In the genomic region with DNA sequence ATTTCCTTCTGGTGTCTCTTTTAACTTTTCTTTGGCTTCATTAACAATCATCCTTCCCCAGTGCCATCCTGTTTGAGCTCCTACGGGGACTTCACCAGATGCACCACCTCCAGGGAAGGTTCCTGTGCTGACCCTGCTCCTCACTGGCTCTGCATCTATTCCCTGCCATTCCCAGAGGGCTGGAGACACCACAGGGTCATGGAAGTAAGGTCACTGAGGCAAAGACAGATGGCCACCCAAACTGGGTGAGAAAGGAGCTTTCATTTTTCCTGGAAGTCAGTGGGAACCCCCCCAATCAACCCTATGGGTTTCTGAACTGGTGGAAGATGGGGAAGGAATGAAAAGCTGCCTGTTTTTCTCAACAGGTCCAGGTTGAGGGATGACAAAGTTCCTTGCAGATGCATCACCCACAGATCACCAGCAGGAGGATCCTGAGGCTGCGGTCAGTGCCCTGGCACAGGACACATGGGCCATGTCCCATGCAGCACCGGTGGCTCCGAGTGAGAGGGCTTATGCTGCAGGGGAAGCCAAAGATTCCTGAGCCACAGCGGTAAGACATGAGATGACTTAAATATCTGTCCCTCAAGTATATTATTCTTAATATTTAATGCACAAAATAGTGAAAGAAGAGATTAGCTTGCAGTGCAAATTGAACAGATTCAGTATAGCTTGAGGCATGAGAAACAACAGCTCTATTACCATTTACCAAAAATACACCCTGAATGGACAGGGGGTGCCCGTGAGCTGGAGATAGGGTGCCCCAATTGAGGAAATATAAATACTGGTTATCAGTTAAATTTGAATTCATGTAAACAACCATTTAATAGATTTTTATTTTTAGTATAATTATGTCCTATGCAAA, we compare ENCODE assay signal across 10 cellular contexts.
A peak's percentile ranks its signal among the peaks of the same experiment; 100 is the strongest.
DNase-seq lines count a peak whose midpoint lies in the region; ATAC-seq and TF ChIP-seq lines count a peak whose summit lies in the region.
"Had no signal": no experiment of that assay in that cellular context is flagged by ENCODE, and none has a peak within 500 bp of the region (broad histone marks: within the 10 kb centered on the region; RNA-seq: fewer than 3 reads in every experiment).

No MANE protein-coding gene starts in this region.

- H3K4me3 ChIP-seq in AG09309 (ENCODE audit: control insufficient read depth, low read depth, low read length) (no peak overlapping the region), GM23338 (no peak overlapping the region), uterus (no peak overlapping the region)
- H3K4me3 ChIP-seq: prostate gland had no signal

- TF ChIP-seq POLR2A in uterus (IDR thresholded peaks at IDR 0.05), result no peak

- no peak overlapping the region for H3K4me3 Mint-ChIP-seq in GM23338

- no peak overlapping the region for H3K27ac Mint-ChIP-seq in GM23338

- no peak overlapping the region for H3K4me2 ChIP-seq in GM23338

- H3K36me3 ChIP-seq in GM23338 (ENCODE audit: insufficient read depth) (no peaks in the 10 kb centered on the region), uterus (no peaks in the 10 kb centered on the region)
- H3K36me3 ChIP-seq: prostate gland had no signal

- H3K9me3 ChIP-seq in uterus, result no peaks in the 10 kb centered on the region
- H3K9me3 ChIP-seq: prostate gland had no signal

- no peaks in the 10 kb centered on the region for H3K9me2 ChIP-seq in GM23338 (ENCODE audit: insufficient read depth)

- H3K4me1 ChIP-seq in GM23338 (ENCODE audit: insufficient read depth) (no peaks in the 10 kb centered on the region), uterus (no peaks in the 10 kb centered on the region)
- H3K4me1 ChIP-seq: prostate gland had no signal

- H3K27me3 ChIP-seq in GM23338 (ENCODE audit: insufficient read depth) (peaks cover 98% of the 10 kb centered on the region), uterus (no peaks in the 10 kb centered on the region)

- 0 out of 3 replicates have a peak, but pooled peaks cover 4% of the 10 kb centered on the region for H3K9me3 Mint-ChIP-seq in GM23338

- intact Hi-C loops in uterus (cut with DNase I; ENCODE audit: low total_unique reads), result no loop called here

- ATAC-seq in GM23338 (peak; percentile 94), SK-N-SH treated with all-trans-retinoic acid at 6 μM for 48 hours (peak; percentile 90), GM19395 (IDR thresholded peaks at IDR 0.05; ENCODE audit: unreplicated experiment) (no peak)

- DNase-seq in AG09309 (ENCODE audit: low read depth), result no peak
- DNase-seq in GM23338 (ENCODE audit: low spot score), result peak; percentile 65
- DNase-seq in iris pigment epithelial cell (ENCODE audit: low read depth), result peak; percentile 9
- no peak for DNase-seq in stimulated activated CD8-positive, alpha-beta memory T cell treated with anti-CD3 and anti-CD28 coated beads, Interleukin-4, amount 100 ng/mL, for 48 hours
- no peak for DNase-seq in uterus
- no peak for DNase-seq in T-helper 2 cell
- DNase-seq: NCI-H446 treated with DMSO at 0.1 percent for 48 hours had no signal

- no peak overlapping the region for H2AFZ ChIP-seq in GM23338

- H3K79me2 ChIP-seq in GM23338 (replicated peaks; ENCODE audit: insufficient read depth), result no peaks in the 10 kb centered on the region

- no peaks in the 10 kb centered on the region for H3K4me1 Mint-ChIP-seq in GM23338

- no peaks in the 10 kb centered on the region for H3F3A ChIP-seq in GM23338 (replicated peaks; ENCODE audit: low read depth)

- peak; percentile 26 for TF ChIP-seq CTCF in AG09309 (IDR thresholded peaks at IDR 0.05; ENCODE audit: control insufficient read depth, insufficient read depth, low read depth, low read length, missing control alignments)
- TF ChIP-seq CTCF in GM23338 (conservative IDR thresholded peaks at IDR 0.05; ENCODE audit: low read depth in 2 of 2), result peak; percentile 47 to 55
- TF ChIP-seq CTCF in uterus (IDR thresholded peaks at IDR 0.05), result no peak

- H3K27me3 Mint-ChIP-seq in GM23338 (ENCODE audit: insufficient read depth, low read depth, poor library complexity), result peaks cover 91% of the 10 kb centered on the region

- H3K36me3 Mint-ChIP-seq in GM23338 (ENCODE audit: low read depth), result no peaks in the 10 kb centered on the region

- no peaks in the 10 kb centered on the region; the same call in 1 of the 2 replicates for H4K20me1 ChIP-seq in GM23338 (replicated peaks; ENCODE audit: insufficient read depth)

- no peak overlapping the region for H3K27ac ChIP-seq in GM23338 (ENCODE audit: low read depth)
- no peak overlapping the region for H3K27ac ChIP-seq in uterus
- H3K27ac ChIP-seq: prostate gland had no signal

TF ChIP-seq in GM23338, 12 proteins besides CTCF, POLR2A, EP300 and RAD21 (continues in another document):
- TF ChIP-seq EZH2 (IDR thresholded peaks at IDR 0.05; ENCODE audit: low read depth, unreplicated experiment) (peak; percentile 47), STAT1 (IDR thresholded peaks at IDR 0.05; ENCODE audit: unreplicated experiment) (no peak), POLR2AphosphoS5 (IDR thresholded peaks at IDR 0.05; ENCODE audit: low read depth) (no peak)
- TF ChIP-seq, protein P1, sequence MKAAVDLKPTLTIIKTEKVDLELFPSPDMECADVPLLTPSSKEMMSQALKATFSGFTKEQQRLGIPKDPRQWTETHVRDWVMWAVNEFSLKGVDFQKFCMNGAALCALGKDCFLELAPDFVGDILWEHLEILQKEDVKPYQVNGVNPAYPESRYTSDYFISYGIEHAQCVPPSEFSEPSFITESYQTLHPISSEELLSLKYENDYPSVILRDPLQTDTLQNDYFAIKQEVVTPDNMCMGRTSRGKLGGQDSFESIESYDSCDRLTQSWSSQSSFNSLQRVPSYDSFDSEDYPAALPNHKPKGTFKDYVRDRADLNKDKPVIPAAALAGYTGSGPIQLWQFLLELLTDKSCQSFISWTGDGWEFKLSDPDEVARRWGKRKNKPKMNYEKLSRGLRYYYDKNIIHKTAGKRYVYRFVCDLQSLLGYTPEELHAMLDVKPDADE (IDR thresholded peaks at IDR 0.05), result no peak
- TF ChIP-seq, protein P2, sequence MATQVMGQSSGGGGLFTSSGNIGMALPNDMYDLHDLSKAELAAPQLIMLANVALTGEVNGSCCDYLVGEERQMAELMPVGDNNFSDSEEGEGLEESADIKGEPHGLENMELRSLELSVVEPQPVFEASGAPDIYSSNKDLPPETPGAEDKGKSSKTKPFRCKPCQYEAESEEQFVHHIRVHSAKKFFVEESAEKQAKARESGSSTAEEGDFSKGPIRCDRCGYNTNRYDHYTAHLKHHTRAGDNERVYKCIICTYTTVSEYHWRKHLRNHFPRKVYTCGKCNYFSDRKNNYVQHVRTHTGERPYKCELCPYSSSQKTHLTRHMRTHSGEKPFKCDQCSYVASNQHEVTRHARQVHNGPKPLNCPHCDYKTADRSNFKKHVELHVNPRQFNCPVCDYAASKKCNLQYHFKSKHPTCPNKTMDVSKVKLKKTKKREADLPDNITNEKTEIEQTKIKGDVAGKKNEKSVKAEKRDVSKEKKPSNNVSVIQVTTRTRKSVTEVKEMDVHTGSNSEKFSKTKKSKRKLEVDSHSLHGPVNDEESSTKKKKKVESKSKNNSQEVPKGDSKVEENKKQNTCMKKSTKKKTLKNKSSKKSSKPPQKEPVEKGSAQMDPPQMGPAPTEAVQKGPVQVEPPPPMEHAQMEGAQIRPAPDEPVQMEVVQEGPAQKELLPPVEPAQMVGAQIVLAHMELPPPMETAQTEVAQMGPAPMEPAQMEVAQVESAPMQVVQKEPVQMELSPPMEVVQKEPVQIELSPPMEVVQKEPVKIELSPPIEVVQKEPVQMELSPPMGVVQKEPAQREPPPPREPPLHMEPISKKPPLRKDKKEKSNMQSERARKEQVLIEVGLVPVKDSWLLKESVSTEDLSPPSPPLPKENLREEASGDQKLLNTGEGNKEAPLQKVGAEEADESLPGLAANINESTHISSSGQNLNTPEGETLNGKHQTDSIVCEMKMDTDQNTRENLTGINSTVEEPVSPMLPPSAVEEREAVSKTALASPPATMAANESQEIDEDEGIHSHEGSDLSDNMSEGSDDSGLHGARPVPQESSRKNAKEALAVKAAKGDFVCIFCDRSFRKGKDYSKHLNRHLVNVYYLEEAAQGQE (IDR thresholded peaks at IDR 0.05; ENCODE audit: unreplicated experiment), result no peak

TF ChIP-seq in SK-N-SH treated with all-trans-retinoic acid at 6 μM for 48 hours, 23 proteins besides CTCF, POLR2A, EP300 and RAD21:
- TF ChIP-seq ZNF70 (CRISPR knock-in tag; IDR thresholded peaks at IDR 0.05) (no peak), ZNF565 (CRISPR knock-in tag; conservative IDR thresholded peaks at IDR 0.05; ENCODE audit: low read depth) (no peak), SNAI2 (CRISPR knock-in tag; IDR thresholded peaks at IDR 0.05) (no peak), ESRRG (CRISPR knock-in tag; IDR thresholded peaks at IDR 0.05) (no peak), TCF4 (CRISPR knock-in tag; IDR thresholded peaks at IDR 0.05; ENCODE audit: borderline replicate concordance) (no peak), GLIS3 (CRISPR knock-in tag; IDR thresholded peaks at IDR 0.05) (no peak)
- TF ChIP-seq, protein P3, sequence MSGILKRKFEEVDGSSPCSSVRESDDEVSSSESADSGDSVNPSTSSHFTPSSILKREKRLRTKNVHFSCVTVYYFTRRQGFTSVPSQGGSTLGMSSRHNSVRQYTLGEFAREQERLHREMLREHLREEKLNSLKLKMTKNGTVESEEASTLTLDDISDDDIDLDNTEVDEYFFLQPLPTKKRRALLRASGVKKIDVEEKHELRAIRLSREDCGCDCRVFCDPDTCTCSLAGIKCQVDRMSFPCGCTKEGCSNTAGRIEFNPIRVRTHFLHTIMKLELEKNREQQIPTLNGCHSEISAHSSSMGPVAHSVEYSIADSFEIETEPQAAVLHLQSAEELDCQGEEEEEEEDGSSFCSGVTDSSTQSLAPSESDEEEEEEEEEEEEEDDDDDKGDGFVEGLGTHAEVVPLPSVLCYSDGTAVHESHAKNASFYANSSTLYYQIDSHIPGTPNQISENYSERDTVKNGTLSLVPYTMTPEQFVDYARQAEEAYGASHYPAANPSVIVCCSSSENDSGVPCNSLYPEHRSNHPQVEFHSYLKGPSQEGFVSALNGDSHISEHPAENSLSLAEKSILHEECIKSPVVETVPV (CRISPR knock-in tag; IDR thresholded peaks at IDR 0.05), result no peak
TF ChIP-seq in SK-N-SH treated with all-trans-retinoic acid at 6 μM for 48 hours: peak in this region for 0.

Comparison
In these comparisons a context has a peak if more than half of its experiments do, and no peak if none do; other contexts are left out.
1. DNase-seq: peak in GM23338 (single experiment) and iris pigment epithelial cell (single experiment); none in AG09309 (single experiment), stimulated activated CD8-positive, alpha-beta memory T cell treated with anti-CD3 and anti-CD28 coated beads, Interleukin-4, amount 100 ng/mL, for 48 hours (single experiment), uterus (0 of 2) and T-helper 2 cell (0 of 5).
2. CTCF ChIP-seq: peak in AG09309 (single experiment) and GM23338 (2 of 2); none in uterus (0 of 4).